ENCODE assay signal across 18 cellular contexts in the genomic region with DNA sequence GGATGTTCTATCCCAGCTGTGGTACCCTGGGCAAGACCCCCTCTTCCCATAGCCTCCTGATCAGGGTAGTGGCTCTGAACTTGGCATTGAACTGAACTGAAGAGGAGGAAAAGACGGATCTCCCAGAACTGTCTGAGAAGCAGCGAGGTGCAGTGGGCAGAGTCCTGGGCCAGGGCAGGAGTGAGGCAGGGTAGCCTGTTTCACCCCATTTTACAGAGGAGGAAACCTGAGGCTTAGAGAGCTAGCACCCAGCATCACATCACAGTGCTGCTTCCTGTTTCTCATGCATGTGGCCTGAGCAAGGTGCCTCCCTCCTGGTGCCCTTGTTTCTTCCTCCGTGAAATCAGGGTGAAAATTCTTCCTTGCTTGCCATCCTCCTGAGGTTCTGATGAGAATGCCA. TPM values are rescaled to one million over a fixed set of nuclear protein-coding genes. Genes with fewer than 3 reads are reported as not detected.
DNase-seq lines count a peak whose midpoint lies in the region; ATAC-seq and TF ChIP-seq lines count a peak whose summit lies in the region.
"Had no signal": no experiment of that assay in that cellular context is flagged by ENCODE, and none has a peak within 500 bp of the region (broad histone marks: within the 10 kb centered on the region; RNA-seq: fewer than 3 reads in every experiment).

No MANE protein-coding gene starts in this region.

- ATAC-seq in activated naive CD4-positive, alpha-beta T cell treated with anti-CD3 and anti-CD28 coated beads, Interleukin-2, amount 50 U/mL, for 72 hours = peak in 1 of 2 donors; percentile 46
- ATAC-seq in activated T-helper 17 cell treated with anti-CD3 and anti-CD28 coated beads, Interleukin-2, amount 50 U/mL, for 72 hours (replicated peaks) = peak; percentile 80
- ATAC-seq in memory B cell (ENCODE audit: low read depth) (peak; percentile 54), HG02623 (IDR thresholded peaks at IDR 0.05; ENCODE audit: unreplicated experiment) (no peak), SK-N-SH treated with all-trans-retinoic acid at 6 μM for 48 hours (no peak), HG03159 (IDR thresholded peaks at IDR 0.05; ENCODE audit: unreplicated experiment) (no peak)
- no peak for ATAC-seq in stimulated activated memory B cell treated with anti-CD40 and anti-IgM and Interleukin-4, amounts not matched to agents 10 μg/mL and 1 μg/mL and 100 μg/mL, for 72 hours

- peak overlapping the region; percentile 4 for H3K4me3 Mint-ChIP-seq in activated T-helper 17 cell treated with anti-CD3 and anti-CD28 coated beads, Interleukin-2, amount 50 U/mL, for 72 hours
- H3K4me3 Mint-ChIP-seq in memory B cell = no peak overlapping the region
- no peak overlapping the region for H3K4me3 Mint-ChIP-seq in stimulated activated memory B cell treated with anti-CD40 and anti-IgM and Interleukin-4, amounts not matched to agents 10 μg/mL and 1 μg/mL and 100 μg/mL, for 72 hours
- H3K4me3 Mint-ChIP-seq: activated B cell treated with CpG ODN at 0.5 μM for 24 hours had no signal

- no peaks in the 10 kb centered on the region for H3K27me3 Mint-ChIP-seq in activated T-helper 17 cell treated with anti-CD3 and anti-CD28 coated beads, Interleukin-2, amount 50 U/mL, for 72 hours
- no peaks in the 10 kb centered on the region for H3K27me3 Mint-ChIP-seq in memory B cell
- H3K27me3 Mint-ChIP-seq in stimulated activated memory B cell treated with anti-CD40 and anti-IgM and Interleukin-4, amounts not matched to agents 10 μg/mL and 1 μg/mL and 100 μg/mL, for 72 hours = no peaks in the 10 kb centered on the region
- H3K27me3 Mint-ChIP-seq: activated B cell treated with CpG ODN at 0.5 μM for 24 hours, naive B cell had no signal

- H3K36me3 Mint-ChIP-seq in activated naive CD4-positive, alpha-beta T cell treated with anti-CD3 and anti-CD28 coated beads, Interleukin-2, amount 50 U/mL, for 72 hours = no peaks in the 10 kb centered on the region
- H3K36me3 Mint-ChIP-seq in activated T-helper 17 cell treated with anti-CD3 and anti-CD28 coated beads, Interleukin-2, amount 50 U/mL, for 72 hours (ENCODE audit: low read depth) = no peaks in the 10 kb centered on the region
- H3K36me3 Mint-ChIP-seq in memory B cell = peaks cover 13% of the 10 kb centered on the region
- peaks cover 24% of the 10 kb centered on the region for H3K36me3 Mint-ChIP-seq in stimulated activated memory B cell treated with anti-CD40 and anti-IgM and Interleukin-4, amounts not matched to agents 10 μg/mL and 1 μg/mL and 100 μg/mL, for 72 hours

- no peaks in the 10 kb centered on the region for H3K9me3 Mint-ChIP-seq in activated naive CD4-positive, alpha-beta T cell treated with anti-CD3 and anti-CD28 coated beads, Interleukin-2, amount 50 U/mL, for 72 hours
- H3K9me3 Mint-ChIP-seq in activated T-helper 17 cell treated with anti-CD3 and anti-CD28 coated beads, Interleukin-2, amount 50 U/mL, for 72 hours = no peaks in the 10 kb centered on the region
- H3K9me3 Mint-ChIP-seq in memory B cell = no peaks in the 10 kb centered on the region
- no peaks in the 10 kb centered on the region for H3K9me3 Mint-ChIP-seq in stimulated activated memory B cell treated with anti-CD40 and anti-IgM and Interleukin-4, amounts not matched to agents 10 μg/mL and 1 μg/mL and 100 μg/mL, for 72 hours
- H3K9me3 Mint-ChIP-seq: activated B cell treated with CpG ODN at 0.5 μM for 24 hours, naive B cell had no signal

- peaks cover 24% of the 10 kb centered on the region for H3K4me1 Mint-ChIP-seq in activated T-helper 17 cell treated with anti-CD3 and anti-CD28 coated beads, Interleukin-2, amount 50 U/mL, for 72 hours
- H3K4me1 Mint-ChIP-seq in memory B cell = peaks cover 33% of the 10 kb centered on the region
- H3K4me1 Mint-ChIP-seq in stimulated activated memory B cell treated with anti-CD40 and anti-IgM and Interleukin-4, amounts not matched to agents 10 μg/mL and 1 μg/mL and 100 μg/mL, for 72 hours = peaks cover 42% of the 10 kb centered on the region

- peak overlapping the region; percentile 50 to 55 for H3K27ac Mint-ChIP-seq in activated naive CD4-positive, alpha-beta T cell treated with anti-CD3 and anti-CD28 coated beads, Interleukin-2, amount 50 U/mL, for 72 hours
- H3K27ac Mint-ChIP-seq in activated T-helper 17 cell treated with anti-CD3 and anti-CD28 coated beads, Interleukin-2, amount 50 U/mL, for 72 hours = peak overlapping the region; percentile 39
- H3K27ac Mint-ChIP-seq in memory B cell = peak overlapping the region; percentile 35
- peak overlapping the region; percentile 20 for H3K27ac Mint-ChIP-seq in stimulated activated memory B cell treated with anti-CD40 and anti-IgM and Interleukin-4, amounts not matched to agents 10 μg/mL and 1 μg/mL and 100 μg/mL, for 72 hours
- H3K27ac Mint-ChIP-seq: activated B cell treated with CpG ODN at 0.5 μM for 24 hours had no signal

- peak in 1 of 2 donors; percentile 38 for DNase-seq in activated naive CD4-positive, alpha-beta T cell treated with anti-CD3 and anti-CD28 coated beads, Interleukin-2, amount 50 U/mL, for 72 hours (ENCODE audit: low spot score in 2 of 2)
- no peak for DNase-seq in activated naive CD4-positive, alpha-beta T cell treated with anti-CD3 and anti-CD28 coated beads, Interleukin-2, amount 50 U/mL, for 16 hours
- no peak for DNase-seq in memory B cell (ENCODE audit: low spot score in 2 of 2)
- DNase-seq: activated B cell treated with CpG ODN at 0.5 μM for 24 hours; activated naive CD4-positive, alpha-beta T cell; naive B cell; NCI-H1694 treated with DMSO at 0.1 percent for 48 hours; NCI-H226; Peyer's patch; T-helper 9 cell; trophoblast cell had no signal

TF ChIP-seq in SK-N-SH treated with all-trans-retinoic acid at 6 μM for 48 hours, 23 proteins besides CTCF, POLR2A, EP300 and RAD21:
- TF ChIP-seq PPARA (CRISPR knock-in tag; IDR thresholded peaks at IDR 0.05; ENCODE audit: borderline replicate concordance) = no peak
- no peak for TF ChIP-seq ZNF8 (CRISPR knock-in tag; IDR thresholded peaks at IDR 0.05)
- TF ChIP-seq, protein P1, sequence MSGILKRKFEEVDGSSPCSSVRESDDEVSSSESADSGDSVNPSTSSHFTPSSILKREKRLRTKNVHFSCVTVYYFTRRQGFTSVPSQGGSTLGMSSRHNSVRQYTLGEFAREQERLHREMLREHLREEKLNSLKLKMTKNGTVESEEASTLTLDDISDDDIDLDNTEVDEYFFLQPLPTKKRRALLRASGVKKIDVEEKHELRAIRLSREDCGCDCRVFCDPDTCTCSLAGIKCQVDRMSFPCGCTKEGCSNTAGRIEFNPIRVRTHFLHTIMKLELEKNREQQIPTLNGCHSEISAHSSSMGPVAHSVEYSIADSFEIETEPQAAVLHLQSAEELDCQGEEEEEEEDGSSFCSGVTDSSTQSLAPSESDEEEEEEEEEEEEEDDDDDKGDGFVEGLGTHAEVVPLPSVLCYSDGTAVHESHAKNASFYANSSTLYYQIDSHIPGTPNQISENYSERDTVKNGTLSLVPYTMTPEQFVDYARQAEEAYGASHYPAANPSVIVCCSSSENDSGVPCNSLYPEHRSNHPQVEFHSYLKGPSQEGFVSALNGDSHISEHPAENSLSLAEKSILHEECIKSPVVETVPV (CRISPR knock-in tag; IDR thresholded peaks at IDR 0.05) = no peak
- TF ChIP-seq ESRRG (CRISPR knock-in tag; IDR thresholded peaks at IDR 0.05) = no peak
- TF ChIP-seq ZFP30 (CRISPR knock-in tag; IDR thresholded peaks at IDR 0.05) = no peak

RNA-seq across cellular contexts. Expression of a gene that starts 17.1 kb away (rescaled TPM):
- total RNA-seq in activated naive CD4-positive, alpha-beta T cell treated with anti-CD3 and anti-CD28 coated beads, Interleukin-2, amount 50 U/mL, for 72 hours = 10 to 100 TPM in 1 of 2 donors, 1 to 10 TPM in 1; 3.0 to 14.1 TPM
- total RNA-seq in activated T-helper 17 cell treated with anti-CD3 and anti-CD28 coated beads, Interleukin-2, amount 50 U/mL, for 72 hours = 1 to 10 TPM; 3.6 to 4.3 TPM

RNA-seq across cellular contexts. Expression of a gene that starts 47.5 kb away (rescaled TPM):
- total RNA-seq in activated naive CD4-positive, alpha-beta T cell treated with anti-CD3 and anti-CD28 coated beads, Interleukin-2, amount 50 U/mL, for 72 hours = not detected
- not detected for total RNA-seq in activated T-helper 17 cell treated with anti-CD3 and anti-CD28 coated beads, Interleukin-2, amount 50 U/mL, for 72 hours
- total RNA-seq: activated B cell treated with CpG ODN at 0.5 μM for 24 hours, Peyer's patch, SK-MEL-5, skeletal muscle tissue had no signal

Comparison
In these comparisons a context has a peak if more than half of its experiments do, and no peak if none do; other contexts are left out.
1. ATAC-seq: peak in activated T-helper 17 cell treated with anti-CD3 and anti-CD28 coated beads, Interleukin-2, amount 50 U/mL, for 72 hours (single experiment) and memory B cell (single experiment); none in stimulated activated memory B cell treated with anti-CD40 and anti-IgM and Interleukin-4, amounts not matched to agents 10 μg/mL and 1 μg/mL and 100 μg/mL, for 72 hours (single experiment), HG02623 (single experiment), SK-N-SH treated with all-trans-retinoic acid at 6 μM for 48 hours (single experiment) and HG03159 (single experiment).
2. Peak in every context shown above with its lines, with median percentiles within 50 percentile points of each other: H3K27ac Mint-ChIP-seq.